ENCODE assay signal across 28 cellular contexts in genomic region chr19:37959665-37960114, GRCh38. TPM values are rescaled to one million over a fixed set of nuclear protein-coding genes. Genes with fewer than 3 reads are reported as not detected.
A peak's percentile ranks its signal among the peaks of the same experiment; 100 is the strongest.
DNase-seq lines count a peak whose midpoint lies in the region; ATAC-seq, FAIRE-seq and TF ChIP-seq lines count a peak whose summit lies in the region.
"Had no signal": no experiment of that assay in that cellular context is flagged by ENCODE, and none has a peak within 500 bp of the region (broad histone marks: within the 10 kb centered on the region; RNA-seq: fewer than 3 reads in every experiment).

No MANE protein-coding gene starts in this region.

- H3K9me3 Mint-ChIP-seq in memory B cell = peaks cover 3% of the 10 kb centered on the region
- H3K9me3 Mint-ChIP-seq in activated CD4-positive, alpha-beta T cell treated with anti-CD3 and anti-CD28 coated beads, Interleukin-2, amount 10 ng/mL, durations not matched to agents 24 days and 14 days = peaks cover 16% of the 10 kb centered on the region

- ATAC-seq in memory B cell (ENCODE audit: low read depth) (peak; percentile 66), gastroesophageal sphincter (no peak)
- ATAC-seq: activated CD8-positive, alpha-beta T cell treated with anti-CD3 and anti-CD28 coated beads for 36 hours; right cardiac atrium had no signal

- H4K20me1 ChIP-seq in BLaER1 (no peaks in the 10 kb centered on the region; the same call in 1 of the 2 replicates), SU-DHL-6 (ENCODE audit: low read depth, low read length) (no peaks in the 10 kb centered on the region)

- peak; percentile 21 for FAIRE-seq in GM12892 (lab: Jason Lieb, UNC)

- no peak overlapping the region for H3K9ac ChIP-seq in BLaER1
- peak overlapping the region; percentile 26 for H3K9ac ChIP-seq in SU-DHL-6 (ENCODE audit: low read length)
- H3K9ac ChIP-seq: neural progenitor cell had no signal

- intact Hi-C loops in activated CD4-positive, alpha-beta T cell treated with anti-CD3 and anti-CD28 coated beads, Interleukin-2, amount 10 ng/mL, durations not matched to agents 24 days and 14 days (cut with micrococcal nuclease) = no loop called here

- H3K4me1 ChIP-seq in BLaER1 (peaks cover 19% of the 10 kb centered on the region), gastroesophageal sphincter (no peaks in the 10 kb centered on the region)

- H3K27ac ChIP-seq in BLaER1 = no peak overlapping the region
- peak overlapping the region; percentile 92 for H3K27ac ChIP-seq in SU-DHL-6 (ENCODE audit: low read depth, low read length)
- H3K27ac ChIP-seq in gastroesophageal sphincter = no peak overlapping the region
- H3K27ac ChIP-seq: left ventricle myocardium inferior, neural progenitor cell, SK-N-MC had no signal

- H3K36me3 ChIP-seq in BLaER1 (peaks cover 22% of the 10 kb centered on the region), SU-DHL-6 (ENCODE audit: low read length) (peaks cover 20% of the 10 kb centered on the region), gastroesophageal sphincter (no peaks in the 10 kb centered on the region)
- H3K36me3 ChIP-seq: left ventricle myocardium inferior, neural progenitor cell had no signal

- H3K4me3 ChIP-seq in BLaER1 (no peak overlapping the region), SU-DHL-6 (ENCODE audit: insufficient read depth, low read length, poor library complexity, severe bottlenecking) (peak overlapping the region; percentile 41), gastroesophageal sphincter (no peak overlapping the region)
- H3K4me3 ChIP-seq: left ventricle myocardium inferior, neural progenitor cell, SK-N-MC had no signal

- no peak for TF ChIP-seq POLR2A in GM12892 (IDR thresholded peaks at IDR 0.05; ENCODE audit: low read depth, low read length)
- TF ChIP-seq POLR2A in gastroesophageal sphincter (IDR thresholded peaks at IDR 0.05) = no peak

- H3K36me3 Mint-ChIP-seq in memory B cell = peaks cover 16% of the 10 kb centered on the region
- peaks cover 6% of the 10 kb centered on the region for H3K36me3 Mint-ChIP-seq in activated CD4-positive, alpha-beta T cell treated with anti-CD3 and anti-CD28 coated beads, Interleukin-2, amount 10 ng/mL, durations not matched to agents 24 days and 14 days (ENCODE audit: low read depth)

- H3K4me3 Mint-ChIP-seq in memory B cell = peak overlapping the region; percentile 66
- H3K4me3 Mint-ChIP-seq in activated CD4-positive, alpha-beta T cell treated with anti-CD3 and anti-CD28 coated beads, Interleukin-2, amount 10 ng/mL, durations not matched to agents 24 days and 14 days = no peak overlapping the region
- H3K4me3 Mint-ChIP-seq: activated CD8-positive, alpha-beta T cell treated with anti-CD3 and anti-CD28 coated beads for 36 hours; neural progenitor cell had no signal

- WGBS in gastroesophageal sphincter (ENCODE audit: low coverage in 1 of 2), 2 donors = 53 to 68% methylated on average over 3 of the region's 3 CpGs

- H3K4me2 ChIP-seq in BLaER1 = peak overlapping the region; percentile 46
- H3K4me2 ChIP-seq in SU-DHL-6 (ENCODE audit: low read depth, low read length, poor library complexity, severe bottlenecking) = peak overlapping the region; percentile 73
- H3K4me2 ChIP-seq: neural progenitor cell had no signal

- H3K9me3 ChIP-seq in BLaER1 (peaks cover 36% of the 10 kb centered on the region), SU-DHL-6 (ENCODE audit: insufficient read depth, low read length) (peaks cover 11% of the 10 kb centered on the region; the same call in 1 of the 2 replicates), gastroesophageal sphincter (no peaks in the 10 kb centered on the region)

- no peaks in the 10 kb centered on the region for H3K27me3 ChIP-seq in BLaER1
- H3K27me3 ChIP-seq in SU-DHL-6 (ENCODE audit: low read length) = no peaks in the 10 kb centered on the region
- no peaks in the 10 kb centered on the region for H3K27me3 ChIP-seq in gastroesophageal sphincter
- H3K27me3 ChIP-seq: neural progenitor cell had no signal

- H3K9me2 ChIP-seq in SU-DHL-6 (replicated peaks; ENCODE audit: insufficient read depth, low read length) = no peaks in the 10 kb centered on the region

- peaks cover 93% of the 10 kb centered on the region for H3K79me2 ChIP-seq in SU-DHL-6 (ENCODE audit: insufficient read depth, low read length)

- no peak overlapping the region for H2AFZ ChIP-seq in SU-DHL-6 (ENCODE audit: low read depth, low read length, severe bottlenecking)
- H2AFZ ChIP-seq: neural progenitor cell had no signal

- peaks cover 46% of the 10 kb centered on the region for H3K4me1 Mint-ChIP-seq in memory B cell
- H3K4me1 Mint-ChIP-seq in activated CD4-positive, alpha-beta T cell treated with anti-CD3 and anti-CD28 coated beads, Interleukin-2, amount 10 ng/mL, durations not matched to agents 24 days and 14 days = no peaks in the 10 kb centered on the region

- TF ChIP-seq EP300 in gastroesophageal sphincter (IDR thresholded peaks at IDR 0.05) = no peak

- H3K27me3 Mint-ChIP-seq in memory B cell = no peaks in the 10 kb centered on the region
- H3K27me3 Mint-ChIP-seq in activated CD4-positive, alpha-beta T cell treated with anti-CD3 and anti-CD28 coated beads, Interleukin-2, amount 10 ng/mL, durations not matched to agents 24 days and 14 days = no peaks in the 10 kb centered on the region
- H3K27me3 Mint-ChIP-seq: activated CD8-positive, alpha-beta T cell treated with anti-CD3 and anti-CD28 coated beads for 36 hours had no signal

- DNase-seq in GM12892 (ENCODE audit: insufficient read length) (no peak), memory B cell (ENCODE audit: low spot score in 2 of 2) (no peak), SHP77 (lab: John Stamatoyannopoulos, UW) (no peak), cerebellum (ENCODE audit: low spot score) (no peak)
- no peak for DNase-seq in activated CD4-positive, alpha-beta T cell treated with anti-CD3 and anti-CD28 coated beads, Interleukin-2, amount 10 ng/mL, durations not matched to agents 24 days and 14 days
- DNase-seq: activated CD4-positive, CD25-positive, alpha-beta regulatory T cell treated with anti-CD3 and anti-CD28 coated beads, Interleukin-2, amount 50 U/mL, for 72 hours; activated CD8-positive, alpha-beta memory T cell treated with anti-CD3 and anti-CD28 coated beads, Interleukin-2, amount 50 U/mL, for 48 hours; activated CD8-positive, alpha-beta T cell treated with anti-CD3 and anti-CD28 coated beads for 36 hours; activated naive CD4-positive, alpha-beta T cell treated with anti-CD3 and anti-CD28 coated beads, Interleukin-2, amount 50 U/mL, for 16 hours; amygdala; C1 segment of cervical spinal cord; GOT3; left ventricle myocardium inferior; NCI-H510A; right cardiac atrium; trophoblast cell had no signal

- H3F3A ChIP-seq in SU-DHL-6 (ENCODE audit: insufficient read depth) = peaks cover 69% of the 10 kb centered on the region

- peak overlapping the region; percentile 48 for H3K27ac Mint-ChIP-seq in memory B cell
- H3K27ac Mint-ChIP-seq in activated CD4-positive, alpha-beta T cell treated with anti-CD3 and anti-CD28 coated beads, Interleukin-2, amount 10 ng/mL, durations not matched to agents 24 days and 14 days = no peak overlapping the region
- H3K27ac Mint-ChIP-seq: activated CD8-positive, alpha-beta T cell treated with anti-CD3 and anti-CD28 coated beads for 36 hours; activated T-helper 2 cell treated with anti-CD3 and anti-CD28 coated beads, Interferon-gamma antibody, Interleukin-2, Interleukin-4, amounts not matched to agents 10 μg/mL and 5 μg/mL and 100 μg/mL, durations not matched to agents 14 hours and 24 hours and 36 hours; neural progenitor cell had no signal

- TF ChIP-seq CTCF in SU-DHL-6 (IDR thresholded peaks at IDR 0.05; ENCODE audit: insufficient read depth, low read length, poor library complexity, severe bottlenecking) = no peak
- no peak for TF ChIP-seq CTCF in gastroesophageal sphincter (IDR thresholded peaks at IDR 0.05)

RNA-seq across cellular contexts. Expression of gene SIPA1L3, which starts 52.7 kb away (rescaled TPM):
- 19.5 TPM for polyA plus RNA-seq in GM12892 (2012; ENCODE audit: missing spikeins)
- 32.1 TPM for total RNA-seq in cerebellum
- total RNA-seq in activated CD4-positive, alpha-beta T cell treated with anti-CD3 and anti-CD28 coated beads, Interleukin-2, amount 10 ng/mL, durations not matched to agents 24 days and 14 days = 15.2 and 15.4 TPM in 2 replicates
- total RNA-seq in gastroesophageal sphincter = 10 to 100 TPM in 2 of 4 donors, 1 to 10 TPM in 2; 5.9 to 20.2 (median 11.8) TPM

RNA-seq across cellular contexts. Expression of gene WDR87, which starts 53.3 kb away (rescaled TPM):
- polyA plus RNA-seq in GM12892 (2012; ENCODE audit: missing spikeins) = 0.02 TPM
- total RNA-seq in cerebellum = not detected
- not detected in 2 replicates for total RNA-seq in activated CD4-positive, alpha-beta T cell treated with anti-CD3 and anti-CD28 coated beads, Interleukin-2, amount 10 ng/mL, durations not matched to agents 24 days and 14 days
- not detected for total RNA-seq in gastroesophageal sphincter
- total RNA-seq: activated CD8-positive, alpha-beta T cell treated with anti-CD3 and anti-CD28 coated beads for 36 hours; activated T-helper 2 cell treated with anti-CD3 and anti-CD28 coated beads, Interferon-gamma antibody, Interleukin-2, Interleukin-4, amounts not matched to agents 10 μg/mL and 5 μg/mL and 100 μg/mL, durations not matched to agents 14 hours and 24 hours and 36 hours; G401; left ventricle myocardium inferior; mesenteric fat pad; posterior vena cava; right cardiac atrium; subcutaneous adipose tissue; T-helper 1 cell treated with Interleukin-12 subunit alpha and Interleukin-12 subunit beta and Interleukin-4 antibody, amounts not matched to agents 30 ng/mL and 1 ng/mL, for 36 hours had no signal
- polyA plus RNA-seq: AG04450, right cardiac atrium had no signal
